21 cellular contexts compared by ENCODE assay signal in genomic region chr10:119415536-119416527, GRCh38.
DNase-seq lines count a peak whose midpoint lies in the region; ATAC-seq and TF ChIP-seq lines count a peak whose summit lies in the region.
"Had no signal": no experiment of that assay in that cellular context is flagged by ENCODE, and none has a peak within 500 bp of the region (broad histone marks: within the 10 kb centered on the region; RNA-seq: fewer than 3 reads in every experiment).

No MANE protein-coding gene starts in this region.

- H3K27me3 Mint-ChIP-seq in CD14-positive monocyte (ENCODE audit: low read depth in 3 of 3), result peaks cover 0 to 5% (median 5%) of the 10 kb centered on the region in 3 donors
- H3K27me3 Mint-ChIP-seq in T-helper 17 cell, result no peaks in the 10 kb centered on the region
- no peaks in the 10 kb centered on the region for H3K27me3 Mint-ChIP-seq in activated CD8-positive, alpha-beta memory T cell treated with anti-CD3 and anti-CD28 coated beads, Interleukin-2, amount 10 ng/mL, durations not matched to agents 7 days and 5 days
- H3K27me3 Mint-ChIP-seq: activated CD4-positive, alpha-beta memory T cell treated with anti-CD3 and anti-CD28 coated beads, Interleukin-2, amount 10 ng/mL, durations not matched to agents 7 days and 5 days; activated naive CD8-positive, alpha-beta T cell treated with anti-CD3 and anti-CD28 coated beads for 36 hours; B cell; stimulated activated naive CD8-positive, alpha-beta T cell treated with anti-CD3 and anti-CD28 coated beads, Interleukin-15, Interleukin-2, amounts not matched to agents 100 ng/mL and 50 ng/mL, for 24 hours had no signal

- H3K9me3 ChIP-seq in T-helper 17 cell (ENCODE audit: control insufficient read depth, low read length, poor library complexity, severe bottlenecking) (no peaks in the 10 kb centered on the region), right cardiac atrium (ENCODE audit: control insufficient read depth, low read length) (no peaks in the 10 kb centered on the region), psoas muscle (no peaks in the 10 kb centered on the region)
- H3K9me3 ChIP-seq: ovary, thoracic aorta had no signal

- no peaks in the 10 kb centered on the region for H3K27me3 ChIP-seq in right cardiac atrium (ENCODE audit: control insufficient read depth, insufficient read depth)
- no peaks in the 10 kb centered on the region for H3K27me3 ChIP-seq in psoas muscle (ENCODE audit: insufficient read depth in 3 of 3, low read length in 2 of 3)
- H3K27me3 ChIP-seq: ovary had no signal

- peak overlapping the region in 4 of 7 donors; percentile 13 to 60 (median 34) for H3K27ac Mint-ChIP-seq in CD14-positive monocyte
- peak overlapping the region; percentile 88 for H3K27ac Mint-ChIP-seq in T-helper 17 cell
- no peak overlapping the region for H3K27ac Mint-ChIP-seq in activated CD8-positive, alpha-beta memory T cell treated with anti-CD3 and anti-CD28 coated beads, Interleukin-2, amount 10 ng/mL, durations not matched to agents 7 days and 5 days
- H3K27ac Mint-ChIP-seq: activated CD4-positive, alpha-beta memory T cell treated with anti-CD3 and anti-CD28 coated beads, Interleukin-2, amount 10 ng/mL, durations not matched to agents 7 days and 5 days; activated naive CD8-positive, alpha-beta T cell treated with anti-CD3 and anti-CD28 coated beads for 36 hours; stimulated activated naive CD8-positive, alpha-beta T cell treated with anti-CD3 and anti-CD28 coated beads, Interleukin-15, Interleukin-2, amounts not matched to agents 100 ng/mL and 50 ng/mL, for 24 hours; T-helper 2 cell treated with Interferon-gamma antibody and Interleukin-4, amounts not matched to agents 5 μg/mL and 100 μg/mL, for 36 hours had no signal

- H3K4me3 ChIP-seq in right cardiac atrium (ENCODE audit: low read length) (no peak overlapping the region), psoas muscle (no peak overlapping the region)
- H3K4me3 ChIP-seq: ovary, smooth muscle cell, thoracic aorta had no signal

- intact Hi-C loops in CD14-positive monocyte (cut with micrococcal nuclease) (loop anchor here (2.0 to 10.0 kb wide), 3 partner anchors 61 to 274 kb away; partner anchors contain the start of gene GRK5 (in 2 of the 2)), right cardiac atrium (cut with DNase I) (loop anchor here in 2 of 4 donors (10.0 kb wide), 1 partner anchor 211 kb away; the partner anchor contains the start of gene GRK5 (in 2 of the 2)), psoas muscle (cut with DNase I) (loop anchor here in 1 of 2 donors (5.0 kb wide), 1 partner anchor 219 kb away; no protein-coding TSS in a partner anchor)

- DNase-seq in CD14-positive monocyte (ENCODE audit: low spot score) (no peak), T-helper 17 cell (no peak), right cardiac atrium (peak in 2 of 3 donors; percentile 66 to 72), psoas muscle (no peak)
- DNase-seq in activated CD8-positive, alpha-beta memory T cell treated with anti-CD3 and anti-CD28 coated beads, Interleukin-2, amount 10 ng/mL, durations not matched to agents 7 days and 5 days, result no peak
- no peak for DNase-seq in activated CD4-positive, alpha-beta T cell treated with anti-CD3 and anti-CD28 coated beads for 1 hour
- no peak for DNase-seq in activated CD4-positive, alpha-beta T cell treated with anti-CD3 and anti-CD28 coated beads, Interleukin-2, amount 50 U/mL, for 4 hours
- DNase-seq: DMS153, NCI-H2029 treated with DMSO at 0.1 percent for 48 hours, NCI-H2227 treated with DMSO at 0.1 percent for 48 hours had no signal

- peaks cover 6 to 15% of the 10 kb centered on the region in 2 donors for H3K36me3 Mint-ChIP-seq in CD14-positive monocyte
- H3K36me3 Mint-ChIP-seq in T-helper 17 cell (ENCODE audit: low read depth), result no peaks in the 10 kb centered on the region
- no peaks in the 10 kb centered on the region for H3K36me3 Mint-ChIP-seq in activated CD8-positive, alpha-beta memory T cell treated with anti-CD3 and anti-CD28 coated beads, Interleukin-2, amount 10 ng/mL, durations not matched to agents 7 days and 5 days
- H3K36me3 Mint-ChIP-seq: activated naive CD8-positive, alpha-beta T cell treated with anti-CD3 and anti-CD28 coated beads for 36 hours; natural killer cell had no signal

- no peaks in the 10 kb centered on the region for H3K36me3 ChIP-seq in psoas muscle (ENCODE audit: insufficient read depth in 1 of 2, low read depth in 1 of 2)
- H3K36me3 ChIP-seq: ovary had no signal

- TF ChIP-seq CTCF in CD14-positive monocyte (IDR thresholded peaks at IDR 0.05) (no peak), psoas muscle (IDR thresholded peaks at IDR 0.05) (no peak)

- no peak for ATAC-seq in T-helper 17 cell
- no peak for ATAC-seq in right cardiac atrium
- no peak for ATAC-seq in psoas muscle
- ATAC-seq in activated CD8-positive, alpha-beta memory T cell treated with anti-CD3 and anti-CD28 coated beads, Interleukin-2, amount 10 ng/mL, durations not matched to agents 7 days and 5 days, result no peak
- no peak for ATAC-seq in HG03439 (IDR thresholded peaks at IDR 0.05; ENCODE audit: unreplicated experiment)

- H3K4me1 ChIP-seq in right cardiac atrium (ENCODE audit: control insufficient read depth, insufficient read depth, low read length), result peaks cover 17% of the 10 kb centered on the region
- peaks cover 5% of the 10 kb centered on the region for H3K4me1 ChIP-seq in psoas muscle

- H3K4me1 Mint-ChIP-seq in CD14-positive monocyte, result peaks cover 8% of the 10 kb centered on the region
- H3K4me1 Mint-ChIP-seq in T-helper 17 cell, result peaks cover 5% of the 10 kb centered on the region
- H3K4me1 Mint-ChIP-seq in activated CD8-positive, alpha-beta memory T cell treated with anti-CD3 and anti-CD28 coated beads, Interleukin-2, amount 10 ng/mL, durations not matched to agents 7 days and 5 days, result no peaks in the 10 kb centered on the region
- H3K4me1 Mint-ChIP-seq: activated CD4-positive, alpha-beta memory T cell treated with anti-CD3 and anti-CD28 coated beads, Interleukin-2, amount 10 ng/mL, durations not matched to agents 7 days and 5 days; activated naive CD8-positive, alpha-beta T cell treated with anti-CD3 and anti-CD28 coated beads for 36 hours had no signal

- CTCF ChIA-PET in activated CD8-positive, alpha-beta memory T cell treated with anti-CD3 and anti-CD28 coated beads, Interleukin-2, amount 10 ng/mL, durations not matched to agents 7 days and 5 days (lab: Charles Lee), result interaction anchor here (1.0 to 4.8 kb wide), 11 partner anchors 10 to 276 kb away, joined by 3 to 38 read pairs (median 3); partner anchors contain the start of gene GRK5

- H3K4me3 Mint-ChIP-seq in CD14-positive monocyte (no peak overlapping the region), T-helper 17 cell (no peak overlapping the region)
- no peak overlapping the region for H3K4me3 Mint-ChIP-seq in activated CD8-positive, alpha-beta memory T cell treated with anti-CD3 and anti-CD28 coated beads, Interleukin-2, amount 10 ng/mL, durations not matched to agents 7 days and 5 days
- H3K4me3 Mint-ChIP-seq: activated CD4-positive, alpha-beta memory T cell treated with anti-CD3 and anti-CD28 coated beads, Interleukin-2, amount 10 ng/mL, durations not matched to agents 7 days and 5 days; activated naive CD8-positive, alpha-beta T cell treated with anti-CD3 and anti-CD28 coated beads for 36 hours; B cell; natural killer cell; stimulated activated naive CD8-positive, alpha-beta T cell treated with anti-CD3 and anti-CD28 coated beads, Interleukin-15, Interleukin-2, amounts not matched to agents 100 ng/mL and 50 ng/mL, for 24 hours; T-helper 2 cell treated with Interferon-gamma antibody and Interleukin-4, amounts not matched to agents 5 μg/mL and 100 μg/mL, for 36 hours had no signal

- H3K27ac ChIP-seq in right cardiac atrium (ENCODE audit: low read length) (no peak overlapping the region), psoas muscle (peak overlapping the region; percentile 36)
- H3K27ac ChIP-seq: epithelial cell of prostate, ovary, thoracic aorta had no signal

- 62% methylated on average over 21 of the region's 21 CpGs for WGBS in right cardiac atrium
- WGBS in psoas muscle, 3 donors, result 52 to 56% (median 52%) methylated on average over 20 to 21 of the region's 21 CpGs

- H3K9me3 Mint-ChIP-seq in CD14-positive monocyte, result no peaks in the 10 kb centered on the region
- H3K9me3 Mint-ChIP-seq in activated CD8-positive, alpha-beta memory T cell treated with anti-CD3 and anti-CD28 coated beads, Interleukin-2, amount 10 ng/mL, durations not matched to agents 7 days and 5 days (ENCODE audit: low read depth), result no peaks in the 10 kb centered on the region
- H3K9me3 Mint-ChIP-seq: activated CD4-positive, alpha-beta memory T cell treated with anti-CD3 and anti-CD28 coated beads, Interleukin-2, amount 10 ng/mL, durations not matched to agents 7 days and 5 days; activated naive CD8-positive, alpha-beta T cell treated with anti-CD3 and anti-CD28 coated beads for 36 hours; natural killer cell; stimulated activated naive CD8-positive, alpha-beta T cell treated with anti-CD3 and anti-CD28 coated beads, Interleukin-15, Interleukin-2, amounts not matched to agents 100 ng/mL and 50 ng/mL, for 24 hours; T-helper 2 cell treated with Interferon-gamma antibody and Interleukin-4, amounts not matched to agents 5 μg/mL and 100 μg/mL, for 36 hours had no signal

Comparison
In these comparisons a context has a peak if more than half of its experiments do, and no peak if none do; other contexts are left out.
1. DNase-seq: peak in right cardiac atrium (2 of 3); none in CD14-positive monocyte (single experiment), T-helper 17 cell (0 of 3), psoas muscle (0 of 2), activated CD8-positive, alpha-beta memory T cell treated with anti-CD3 and anti-CD28 coated beads, Interleukin-2, amount 10 ng/mL, durations not matched to agents 7 days and 5 days (single experiment), activated CD4-positive, alpha-beta T cell treated with anti-CD3 and anti-CD28 coated beads for 1 hour (single experiment) and activated CD4-positive, alpha-beta T cell treated with anti-CD3 and anti-CD28 coated beads, Interleukin-2, amount 50 U/mL, for 4 hours (0 of 2).